14 cellular contexts compared by ENCODE assay signal in genomic region chr19:41217741-41218140, GRCh38. TPM values are rescaled to one million over a fixed set of nuclear protein-coding genes. Genes with fewer than 3 reads are reported as not detected.
DNase-seq lines count a peak whose midpoint lies in the region; ATAC-seq, FAIRE-seq and TF ChIP-seq lines count a peak whose summit lies in the region.
"Had no signal": no experiment of that assay in that cellular context is flagged by ENCODE, and none has a peak within 500 bp of the region (broad histone marks: within the 10 kb centered on the region; RNA-seq: fewer than 3 reads in every experiment).

No MANE protein-coding gene starts in this region.

- peaks cover 20% of the 10 kb centered on the region for H3K4me1 ChIP-seq in Panc1 (ENCODE audit: control insufficient read depth, insufficient read depth, low read length)
- H3K4me1 ChIP-seq in tibial nerve = peaks cover 0 to 47% (median 15%) of the 10 kb centered on the region in 4 donors
- H3K4me1 ChIP-seq: BE2C had no signal

- TF ChIP-seq CTCF in Panc1 (IDR thresholded peaks at IDR 0.05) = no peak
- no peak for TF ChIP-seq CTCF in endothelial cell (IDR thresholded peaks at IDR 0.05; ENCODE audit: unreplicated experiment)
- no peak for TF ChIP-seq CTCF in neural crest cell (conservative IDR thresholded peaks at IDR 0.05)
- TF ChIP-seq CTCF in tibial nerve (IDR thresholded peaks at IDR 0.05) = no peak

- H3K36me3 ChIP-seq in Panc1 (ENCODE audit: control insufficient read depth, insufficient read depth, low read length) (no peaks in the 10 kb centered on the region), tibial nerve (peaks cover 0 to 9% (median 0%) of the 10 kb centered on the region in 3 donors)
- H3K36me3 ChIP-seq: BE2C had no signal

- H3K27me3 ChIP-seq in Panc1 (ENCODE audit: control insufficient read depth, insufficient read depth, low read length) (no peaks in the 10 kb centered on the region), tibial nerve (no peaks in the 10 kb centered on the region)

- H3K36me3 Mint-ChIP-seq in endothelial cell (ENCODE audit: low read depth, unreplicated experiment) = peaks cover 9% of the 10 kb centered on the region
- H3K36me3 Mint-ChIP-seq in neural crest cell (ENCODE audit: low read depth) = no peaks in the 10 kb centered on the region

- DNase-seq in Panc1 (ENCODE audit: low read depth, low spot score) (no peak), endothelial cell (ENCODE audit: low spot score) (no peak), neural crest cell (ENCODE audit: low read depth, low spot score) (no peak), tibial nerve (ENCODE audit: low spot score in 2 of 2) (no peak), GM19239 (ENCODE audit: insufficient read length, low spot score) (no peak)
- DNase-seq in activated CD4-positive, alpha-beta T cell treated with anti-CD3 and anti-CD28 coated beads for 1 hour = no peak
- DNase-seq in NK-92 treated with Interleukin-12 subunit alpha and Interleukin-12 subunit beta, amount 100 ng/mL, for 24 hours (lab: John Stamatoyannopoulos, UW) = no peak
- DNase-seq: BE2C; DMS79; NCI-H510A treated with DMSO at 0.1 percent for 48 hours; OCI-M1; stimulated activated naive CD8-positive, alpha-beta T cell treated with anti-CD3 and anti-CD28 coated beads, Interleukin-15, Interleukin-2, amounts not matched to agents 100 U/mL and 50 U/mL, for 24 hours had no signal

- peak overlapping the region; percentile 27 for H3K27ac Mint-ChIP-seq in endothelial cell (ENCODE audit: unreplicated experiment)
- peak overlapping the region; percentile 83 for H3K27ac Mint-ChIP-seq in neural crest cell (ENCODE audit: unreplicated experiment)

- intact Hi-C loops in Panc1 (cut with micrococcal nuclease; ENCODE audit: unreplicated experiment) = no loop called here

- FAIRE-seq in GM19239 (lab: Jason Lieb, UNC) = no peak
- FAIRE-seq: islet of Langerhans had no signal

- POLR2A ChIA-PET in Panc1 (lab: Charles Lee) = no interaction called here

- CTCF ChIA-PET in Panc1 (lab: Charles Lee) = no interaction called here

- H3K27me3 Mint-ChIP-seq in endothelial cell (ENCODE audit: unreplicated experiment) (peaks cover 18% of the 10 kb centered on the region), neural crest cell (ENCODE audit: low read depth) (peaks cover 31% of the 10 kb centered on the region)

- peaks cover 10% of the 10 kb centered on the region for H3K4me1 Mint-ChIP-seq in endothelial cell (ENCODE audit: unreplicated experiment)
- H3K4me1 Mint-ChIP-seq in neural crest cell = peaks cover 43% of the 10 kb centered on the region

- H3K4me3 ChIP-seq in Panc1 (ENCODE audit: low read depth in 2 of 2, low read length in 2 of 2) = no peak overlapping the region
- H3K4me3 ChIP-seq in tibial nerve = no peak overlapping the region

- no peak for ATAC-seq in Panc1
- ATAC-seq: stimulated activated naive CD8-positive, alpha-beta T cell treated with anti-CD3 and anti-CD28 coated beads, Interleukin-15, Interleukin-2, amounts not matched to agents 100 U/mL and 50 U/mL, for 24 hours had no signal

- H3K9me3 ChIP-seq in Panc1 (ENCODE audit: control insufficient read depth, insufficient read depth, low read depth, low read length) (no peaks in the 10 kb centered on the region), tibial nerve (no peaks in the 10 kb centered on the region)
- H3K9me3 ChIP-seq: BE2C had no signal

- TF ChIP-seq POLR2A in tibial nerve (IDR thresholded peaks at IDR 0.05) = no peak

- no TSS peak for BruUV-seq in Panc1 (replicated peaks; lab: Mats Ljungman, UMichigan)

- 61 to 65% methylated on average over 7 of the region's 7 CpGs for WGBS in tibial nerve, 2 donors

- H3K4me3 Mint-ChIP-seq in endothelial cell (ENCODE audit: unreplicated experiment) = peak overlapping the region; percentile 48
- peak overlapping the region; percentile 72 for H3K4me3 Mint-ChIP-seq in neural crest cell

- H3K27ac ChIP-seq in Panc1 (ENCODE audit: low read length) = peak overlapping the region; percentile 84
- peak overlapping the region; percentile 87 to 99 (median 94) for H3K27ac ChIP-seq in tibial nerve

- in situ Hi-C loops in Panc1 (cut with HindIII; ENCODE audit: low pct_unique_long_range_greater_than_20kb, low sequenced_read_pairs) = no loop called here

- TF ChIP-seq EP300 in tibial nerve (IDR thresholded peaks at IDR 0.05) = no peak

- no peaks in the 10 kb centered on the region for H3K9me3 Mint-ChIP-seq in endothelial cell (ENCODE audit: unreplicated experiment)
- H3K9me3 Mint-ChIP-seq in neural crest cell = no peaks in the 10 kb centered on the region

RNA-seq across cellular contexts. Expression of gene AXL, which starts 1.3 kb away (rescaled TPM):
- total RNA-seq in Panc1 (2021; ENCODE audit: unreplicated experiment) (128 TPM), endothelial cell (ENCODE audit: unreplicated experiment) (5.5 TPM), neural crest cell (6.4 and 6.8 TPM in 2 replicates), tibial nerve (100 to 1,000 TPM in 1 of 4 donors, 10 to 100 TPM in 3; 72.0 to 110 (median 88.5) TPM)
- 87.2 TPM for polyA plus RNA-seq in Panc1 (2012; ENCODE audit: insufficient read length)

RNA-seq across cellular contexts. Expression of gene CYP2S1, which starts 24.7 kb away (rescaled TPM):
- 8.5 TPM for total RNA-seq in Panc1 (2021; ENCODE audit: unreplicated experiment)
- polyA plus RNA-seq in Panc1 (2012; ENCODE audit: insufficient read length) = 10.0 TPM
- 17.5 TPM for total RNA-seq in endothelial cell (ENCODE audit: unreplicated experiment)
- 0.39 TPM in 1 of 2 replicates, not detected in the other for total RNA-seq in neural crest cell
- total RNA-seq in tibial nerve = 1 to 10 TPM in 1 of 4 donors, under 1 TPM in 3; 0.42 to 1.4 (median 0.63) TPM
- total RNA-seq: LHCN-M2 had no signal

RNA-seq across cellular contexts. Expression of gene HNRNPUL1, which starts 46.4 kb away (rescaled TPM):
- 183 TPM for total RNA-seq in Panc1 (2021; ENCODE audit: unreplicated experiment)
- 148 TPM for polyA plus RNA-seq in Panc1 (2012; ENCODE audit: insufficient read length)
- total RNA-seq in endothelial cell (ENCODE audit: unreplicated experiment) = 259 TPM
- total RNA-seq in neural crest cell = 306 and 320 TPM in 2 replicates
- 100 to 1,000 TPM; 136 to 163 (median 146) TPM for total RNA-seq in tibial nerve
